ENCODE assay signal across 25 cellular contexts in genomic region chr11:57390535-57390934, GRCh38. TPM values are rescaled to one million over a fixed set of nuclear protein-coding genes. Genes with fewer than 3 reads are reported as not detected.
"Had no signal": no experiment of that assay in that cellular context is flagged by ENCODE, and none has a peak within 500 bp of the region (broad histone marks: within the 10 kb centered on the region; RNA-seq: fewer than 3 reads in every experiment).

TSS of gene PRG2 (minus strand) at chr11:57390650. CDS start at chr11:57389944, 706 bp downstream.

- H3K4me3 ChIP-seq: adrenal gland, ascending aorta, esophagus squamous epithelium, gastrocnemius medialis, ovary, prostate gland, testis, upper lobe of left lung had no signal

- FAIRE-seq: colon, islet of Langerhans, TTC549 had no signal

- H3K27ac Mint-ChIP-seq: activated B cell treated with CpG ODN at 0.5 μM for 24 hours; activated CD4-positive, alpha-beta memory T cell treated with anti-CD3 and anti-CD28 coated beads for 36 hours; activated naive CD8-positive, alpha-beta T cell; memory B cell; nephron; T-cell had no signal

- DNase-seq: activated B cell treated with CpG ODN at 0.5 μM for 24 hours; activated CD4-positive, alpha-beta memory T cell treated with anti-CD3 and anti-CD28 coated beads for 36 hours; activated CD4-positive, alpha-beta T cell treated with anti-CD3 and anti-CD28 coated beads for 4 hours; adrenal gland; effector memory CD4-positive, alpha-beta T cell; esophagus squamous epithelium; gastrocnemius medialis; ovary; stimulated activated CD4-positive, alpha-beta T cell treated with anti-CD3 and anti-CD28 coated beads, Interleukin-2, amount 100 ng/mL, for 48 hours; stimulated activated CD8-positive, alpha-beta memory T cell treated with anti-CD3 and anti-CD28 coated beads, Interleukin-4, amount 100 ng/mL, for 48 hours; stimulated activated naive CD4-positive, alpha-beta T cell; T-cell; testis; upper lobe of left lung had no signal

- H3K36me3 ChIP-seq: adrenal gland, ascending aorta, esophagus squamous epithelium, gastrocnemius medialis, neutrophil, ovary, prostate gland, upper lobe of left lung had no signal

- H3K4me1 ChIP-seq: adrenal gland, ascending aorta, esophagus squamous epithelium, prostate gland, testis, upper lobe of left lung had no signal

- ATAC-seq: gastrocnemius medialis, T-cell had no signal

- H3K4me1 Mint-ChIP-seq: activated B cell treated with CpG ODN at 0.5 μM for 24 hours; central memory CD8-positive, alpha-beta T cell; memory B cell; T-cell had no signal

- H3K9me3 ChIP-seq: adrenal gland, ascending aorta, esophagus squamous epithelium, gastrocnemius medialis, neutrophil, ovary, prostate gland, testis, upper lobe of left lung had no signal

- H3K27me3 ChIP-seq: adrenal gland, ascending aorta, esophagus squamous epithelium, gastrocnemius medialis, neutrophil, ovary, testis, upper lobe of left lung had no signal

- H3K9me3 Mint-ChIP-seq: activated B cell treated with CpG ODN at 0.5 μM for 24 hours; activated CD4-positive, alpha-beta memory T cell treated with anti-CD3 and anti-CD28 coated beads for 36 hours; central memory CD8-positive, alpha-beta T cell; memory B cell; nephron; T-cell had no signal

- H3K27me3 Mint-ChIP-seq: activated B cell treated with CpG ODN at 0.5 μM for 24 hours; activated CD4-positive, alpha-beta memory T cell treated with anti-CD3 and anti-CD28 coated beads for 36 hours; activated naive CD8-positive, alpha-beta T cell; central memory CD8-positive, alpha-beta T cell had no signal

- H3K27ac ChIP-seq: adrenal gland, ascending aorta, esophagus squamous epithelium, gastrocnemius medialis, neutrophil, ovary, prostate gland, testis, upper lobe of left lung had no signal

- H3K36me3 Mint-ChIP-seq: activated CD4-positive, alpha-beta memory T cell treated with anti-CD3 and anti-CD28 coated beads for 36 hours; memory B cell; T-cell had no signal

- H3K4me3 Mint-ChIP-seq: activated B cell treated with CpG ODN at 0.5 μM for 24 hours; activated CD4-positive, alpha-beta memory T cell treated with anti-CD3 and anti-CD28 coated beads for 36 hours; activated naive CD8-positive, alpha-beta T cell; central memory CD8-positive, alpha-beta T cell; memory B cell; nephron; T-cell had no signal

RNA-seq across cellular contexts. Expression of gene PRG2, which starts in this region (rescaled TPM):
- total RNA-seq: ascending aorta, esophagus squamous epithelium, gastrocnemius medialis, myocyte, ovary, testis had no signal
